2 cellular contexts compared by ENCODE assay signal in genomic region chr12:54417712-54418440, GRCh38.
TF ChIP-seq lines count a peak whose summit lies in the region.

No MANE protein-coding gene starts in this region.

TF ChIP-seq in GM23338, 12 proteins besides CTCF, POLR2A, EP300 and RAD21 (continued from another document):
- no peak for TF ChIP-seq ZNF462 (CRISPR knock-in tag; IDR thresholded peaks at IDR 0.05)
- no peak for TF ChIP-seq REST (IDR thresholded peaks at IDR 0.05; ENCODE audit: unreplicated experiment)
- no peak for TF ChIP-seq ZNF114 (CRISPR knock-in tag; IDR thresholded peaks at IDR 0.05)
- TF ChIP-seq, protein P1, sequence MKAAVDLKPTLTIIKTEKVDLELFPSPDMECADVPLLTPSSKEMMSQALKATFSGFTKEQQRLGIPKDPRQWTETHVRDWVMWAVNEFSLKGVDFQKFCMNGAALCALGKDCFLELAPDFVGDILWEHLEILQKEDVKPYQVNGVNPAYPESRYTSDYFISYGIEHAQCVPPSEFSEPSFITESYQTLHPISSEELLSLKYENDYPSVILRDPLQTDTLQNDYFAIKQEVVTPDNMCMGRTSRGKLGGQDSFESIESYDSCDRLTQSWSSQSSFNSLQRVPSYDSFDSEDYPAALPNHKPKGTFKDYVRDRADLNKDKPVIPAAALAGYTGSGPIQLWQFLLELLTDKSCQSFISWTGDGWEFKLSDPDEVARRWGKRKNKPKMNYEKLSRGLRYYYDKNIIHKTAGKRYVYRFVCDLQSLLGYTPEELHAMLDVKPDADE (IDR thresholded peaks at IDR 0.05), result no peak
- no peak for TF ChIP-seq EZH2phosphoT487 (IDR thresholded peaks at IDR 0.05; ENCODE audit: unreplicated experiment)

TF ChIP-seq in WTC11, 78 proteins besides CTCF, POLR2A, EP300 and RAD21 (continued from another document):
- peak; percentile 75 for TF ChIP-seq PRDM15 (CRISPR knock-in tag; IDR thresholded peaks at IDR 0.05)
- TF ChIP-seq, protein P2, sequence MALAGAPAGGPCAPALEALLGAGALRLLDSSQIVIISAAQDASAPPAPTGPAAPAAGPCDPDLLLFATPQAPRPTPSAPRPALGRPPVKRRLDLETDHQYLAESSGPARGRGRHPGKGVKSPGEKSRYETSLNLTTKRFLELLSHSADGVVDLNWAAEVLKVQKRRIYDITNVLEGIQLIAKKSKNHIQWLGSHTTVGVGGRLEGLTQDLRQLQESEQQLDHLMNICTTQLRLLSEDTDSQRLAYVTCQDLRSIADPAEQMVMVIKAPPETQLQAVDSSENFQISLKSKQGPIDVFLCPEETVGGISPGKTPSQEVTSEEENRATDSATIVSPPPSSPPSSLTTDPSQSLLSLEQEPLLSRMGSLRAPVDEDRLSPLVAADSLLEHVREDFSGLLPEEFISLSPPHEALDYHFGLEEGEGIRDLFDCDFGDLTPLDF (CRISPR knock-in tag; IDR thresholded peaks at IDR 0.05), result no peak
TF ChIP-seq in WTC11: peak in this region for 2.
